In the genomic region with DNA sequence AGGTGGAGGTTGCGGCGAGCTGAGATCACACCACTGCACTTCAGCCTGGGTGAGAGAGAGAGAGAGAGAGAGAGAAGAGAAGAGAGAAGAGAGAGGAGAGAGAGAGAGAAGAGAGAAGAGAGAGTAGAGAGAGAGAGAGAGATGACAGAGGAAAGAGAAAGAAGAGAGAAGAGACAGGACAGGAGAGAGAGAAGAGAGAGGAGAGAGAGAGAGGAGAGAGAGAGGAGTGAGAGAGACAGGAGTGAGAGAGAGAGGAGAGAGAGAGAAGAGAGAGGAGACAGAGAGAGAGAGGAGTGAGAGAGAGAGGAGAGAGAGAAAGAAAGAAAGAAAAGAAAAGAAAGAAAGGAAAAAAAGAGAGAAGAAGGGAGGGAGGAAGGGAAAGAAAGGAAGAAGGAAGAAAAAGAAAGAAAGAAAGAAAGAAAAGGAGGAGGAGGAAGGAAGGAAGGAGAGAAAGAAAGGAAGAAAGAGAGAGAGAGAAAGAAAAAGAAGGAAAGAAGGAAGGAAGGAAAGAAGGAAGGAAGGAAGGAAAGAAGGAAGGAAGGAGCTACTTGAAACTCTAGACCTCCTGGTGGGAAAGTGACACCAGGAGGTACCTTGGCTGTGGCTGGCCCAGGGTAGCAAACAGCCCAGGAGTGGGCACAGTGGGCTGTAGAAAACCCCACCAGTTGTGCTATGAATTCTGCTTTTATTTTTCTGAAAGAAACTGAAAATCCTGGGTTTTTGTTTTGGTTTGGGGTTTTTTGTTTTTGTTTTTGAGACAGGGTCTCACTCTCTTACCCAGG, we compare ENCODE assay signal across 1 cellular context.
TF ChIP-seq lines count a peak whose summit lies in the region.

No MANE protein-coding gene starts in this region.

TF ChIP-seq in HEK293, 187 proteins besides CTCF, POLR2A, EP300 and RAD21 (continued from another document):
- TF ChIP-seq ZNF513 (tag by site-specific recombination; IDR thresholded peaks at IDR 0.05) (no peak), ZNF623 (tag by site-specific recombination; IDR thresholded peaks at IDR 0.05) (no peak), SP7 (tag by site-specific recombination; IDR thresholded peaks at IDR 0.05) (no peak), PRDM4 (tag by site-specific recombination; IDR thresholded peaks at IDR 0.05) (0 out of 2 replicates have a peak, but pooled peaks have one; percentile 18), ZNF335 (tag by site-specific recombination; conservative IDR thresholded peaks at IDR 0.05) (no peak), SALL2 (tag by site-specific recombination; IDR thresholded peaks at IDR 0.05; ENCODE audit: borderline replicate concordance) (no peak), GFI1B (tag by site-specific recombination; IDR thresholded peaks at IDR 0.05) (no peak), ZBTB17 (tag by site-specific recombination; IDR thresholded peaks at IDR 0.05) (no peak), ZNF426 (tag by site-specific recombination; IDR thresholded peaks at IDR 0.05) (no peak), ZNF366 (tag by site-specific recombination; conservative IDR thresholded peaks at IDR 0.05) (peak; percentile 95), YY1 (tag by site-specific recombination; IDR thresholded peaks at IDR 0.05) (no peak), ZSCAN30 (tag by site-specific recombination; IDR thresholded peaks at IDR 0.05) (no peak), GLI2 (tag by site-specific recombination; IDR thresholded peaks at IDR 0.05; ENCODE audit: borderline replicate concordance, low read depth) (no peak), ZNF433 (tag by site-specific recombination; IDR thresholded peaks at IDR 0.05; ENCODE audit: low read depth) (no peak), ZNF132 (tag by site-specific recombination; IDR thresholded peaks at IDR 0.05; ENCODE audit: borderline replicate concordance) (no peak), PRDM1 (tag by site-specific recombination; IDR thresholded peaks at IDR 0.05) (peak; percentile 85), ZNF600 (tag by site-specific recombination; IDR thresholded peaks at IDR 0.05) (no peak), ZNF585B (tag by site-specific recombination; IDR thresholded peaks at IDR 0.05) (no peak), ZNF791 (tag by site-specific recombination; IDR thresholded peaks at IDR 0.05) (no peak), ZNF10 (tag by site-specific recombination; IDR thresholded peaks at IDR 0.05) (no peak), ZFP41 (tag by site-specific recombination; IDR thresholded peaks at IDR 0.05; ENCODE audit: borderline replicate concordance) (no peak)
- TF ChIP-seq, protein P1, sequence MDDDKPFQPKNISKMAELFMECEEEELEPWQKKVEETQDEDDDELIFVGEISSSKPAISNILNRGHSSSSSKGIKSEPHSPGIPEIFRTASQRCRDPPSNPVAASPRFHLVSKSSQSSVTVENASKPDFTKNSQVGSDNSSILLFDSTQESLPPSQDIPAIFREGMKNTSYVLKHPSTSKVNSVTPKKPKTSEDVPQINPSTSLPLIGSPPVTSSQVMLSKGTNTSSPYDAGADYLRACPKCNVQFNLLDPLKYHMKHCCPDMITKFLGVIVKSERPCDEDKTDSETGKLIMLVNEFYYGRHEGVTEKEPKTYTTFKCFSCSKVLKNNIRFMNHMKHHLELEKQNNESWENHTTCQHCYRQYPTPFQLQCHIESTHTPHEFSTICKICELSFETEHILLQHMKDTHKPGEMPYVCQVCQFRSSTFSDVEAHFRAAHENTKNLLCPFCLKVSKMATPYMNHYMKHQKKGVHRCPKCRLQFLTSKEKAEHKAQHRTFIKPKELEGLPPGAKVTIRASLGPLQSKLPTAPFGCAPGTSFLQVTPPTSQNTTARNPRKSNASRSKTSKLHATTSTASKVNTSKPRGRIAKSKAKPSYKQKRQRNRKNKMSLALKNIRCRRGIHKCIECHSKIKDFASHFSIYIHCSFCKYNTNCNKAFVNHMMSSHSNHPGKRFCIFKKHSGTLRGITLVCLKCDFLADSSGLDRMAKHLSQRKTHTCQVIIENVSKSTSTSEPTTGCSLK (tag by site-specific recombination; IDR thresholded peaks at IDR 0.05): no peak
- TF ChIP-seq, protein P2, sequence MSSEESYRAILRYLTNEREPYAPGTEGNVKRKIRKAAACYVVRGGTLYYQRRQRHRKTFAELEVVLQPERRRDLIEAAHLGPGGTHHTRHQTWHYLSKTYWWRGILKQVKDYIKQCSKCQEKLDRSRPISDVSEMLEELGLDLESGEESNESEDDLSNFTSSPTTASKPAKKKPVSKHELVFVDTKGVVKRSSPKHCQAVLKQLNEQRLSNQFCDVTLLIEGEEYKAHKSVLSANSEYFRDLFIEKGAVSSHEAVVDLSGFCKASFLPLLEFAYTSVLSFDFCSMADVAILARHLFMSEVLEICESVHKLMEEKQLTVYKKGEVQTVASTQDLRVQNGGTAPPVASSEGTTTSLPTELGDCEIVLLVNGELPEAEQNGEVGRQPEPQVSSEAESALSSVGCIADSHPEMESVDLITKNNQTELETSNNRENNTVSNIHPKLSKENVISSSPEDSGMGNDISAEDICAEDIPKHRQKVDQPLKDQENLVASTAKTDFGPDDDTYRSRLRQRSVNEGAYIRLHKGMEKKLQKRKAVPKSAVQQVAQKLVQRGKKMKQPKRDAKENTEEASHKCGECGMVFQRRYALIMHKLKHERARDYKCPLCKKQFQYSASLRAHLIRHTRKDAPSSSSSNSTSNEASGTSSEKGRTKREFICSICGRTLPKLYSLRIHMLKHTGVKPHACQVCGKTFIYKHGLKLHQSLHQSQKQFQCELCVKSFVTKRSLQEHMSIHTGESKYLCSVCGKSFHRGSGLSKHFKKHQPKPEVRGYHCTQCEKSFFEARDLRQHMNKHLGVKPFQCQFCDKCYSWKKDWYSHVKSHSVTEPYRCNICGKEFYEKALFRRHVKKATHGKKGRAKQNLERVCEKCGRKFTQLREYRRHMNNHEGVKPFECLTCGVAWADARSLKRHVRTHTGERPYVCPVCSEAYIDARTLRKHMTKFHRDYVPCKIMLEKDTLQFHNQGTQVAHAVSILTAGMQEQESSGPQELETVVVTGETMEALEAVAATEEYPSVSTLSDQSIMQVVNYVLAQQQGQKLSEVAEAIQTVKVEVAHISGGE (tag by site-specific recombination; conservative IDR thresholded peaks at IDR 0.05; ENCODE audit: low read depth): no peak
- TF ChIP-seq, protein P3, sequence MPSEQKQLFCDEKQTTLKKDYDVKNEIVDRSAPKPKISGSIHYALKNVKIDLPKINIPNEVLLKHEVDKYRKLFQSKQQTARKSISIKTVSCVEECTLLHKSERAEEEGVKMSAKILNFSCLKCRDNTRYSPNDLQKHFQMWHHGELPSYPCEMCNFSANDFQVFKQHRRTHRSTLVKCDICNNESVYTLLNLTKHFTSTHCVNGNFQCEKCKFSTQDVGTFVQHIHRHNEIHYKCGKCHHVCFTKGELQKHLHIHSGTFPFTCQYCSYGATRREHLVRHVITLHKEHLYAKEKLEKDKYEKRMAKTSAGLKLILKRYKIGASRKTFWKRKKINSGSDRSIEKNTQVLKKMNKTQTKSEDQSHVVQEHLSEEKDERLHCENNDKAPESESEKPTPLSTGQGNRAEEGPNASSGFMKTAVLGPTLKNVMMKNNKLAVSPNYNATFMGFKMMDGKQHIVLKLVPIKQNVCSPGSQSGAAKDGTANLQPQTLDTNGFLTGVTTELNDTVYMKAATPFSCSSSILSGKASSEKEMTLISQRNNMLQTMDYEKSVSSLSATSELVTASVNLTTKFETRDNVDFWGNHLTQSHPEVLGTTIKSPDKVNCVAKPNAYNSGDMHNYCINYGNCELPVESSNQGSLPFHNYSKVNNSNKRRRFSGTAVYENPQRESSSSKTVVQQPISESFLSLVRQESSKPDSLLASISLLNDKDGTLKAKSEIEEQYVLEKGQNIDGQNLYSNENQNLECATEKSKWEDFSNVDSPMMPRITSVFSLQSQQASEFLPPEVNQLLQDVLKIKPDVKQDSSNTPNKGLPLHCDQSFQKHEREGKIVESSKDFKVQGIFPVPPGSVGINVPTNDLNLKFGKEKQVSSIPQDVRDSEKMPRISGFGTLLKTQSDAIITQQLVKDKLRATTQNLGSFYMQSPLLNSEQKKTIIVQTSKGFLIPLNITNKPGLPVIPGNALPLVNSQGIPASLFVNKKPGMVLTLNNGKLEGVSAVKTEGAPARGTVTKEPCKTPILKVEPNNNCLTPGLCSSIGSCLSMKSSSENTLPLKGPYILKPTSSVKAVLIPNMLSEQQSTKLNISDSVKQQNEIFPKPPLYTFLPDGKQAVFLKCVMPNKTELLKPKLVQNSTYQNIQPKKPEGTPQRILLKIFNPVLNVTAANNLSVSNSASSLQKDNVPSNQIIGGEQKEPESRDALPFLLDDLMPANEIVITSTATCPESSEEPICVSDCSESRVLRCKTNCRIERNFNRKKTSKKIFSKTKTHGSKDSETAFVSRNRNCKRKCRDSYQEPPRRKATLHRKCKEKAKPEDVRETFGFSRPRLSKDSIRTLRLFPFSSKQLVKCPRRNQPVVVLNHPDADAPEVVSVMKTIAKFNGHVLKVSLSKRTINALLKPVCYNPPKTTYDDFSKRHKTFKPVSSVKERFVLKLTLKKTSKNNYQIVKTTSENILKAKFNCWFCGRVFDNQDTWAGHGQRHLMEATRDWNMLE (tag by site-specific recombination; conservative IDR thresholded peaks at IDR 0.05; ENCODE audit: low read depth): no peak
- TF ChIP-seq, protein P4, sequence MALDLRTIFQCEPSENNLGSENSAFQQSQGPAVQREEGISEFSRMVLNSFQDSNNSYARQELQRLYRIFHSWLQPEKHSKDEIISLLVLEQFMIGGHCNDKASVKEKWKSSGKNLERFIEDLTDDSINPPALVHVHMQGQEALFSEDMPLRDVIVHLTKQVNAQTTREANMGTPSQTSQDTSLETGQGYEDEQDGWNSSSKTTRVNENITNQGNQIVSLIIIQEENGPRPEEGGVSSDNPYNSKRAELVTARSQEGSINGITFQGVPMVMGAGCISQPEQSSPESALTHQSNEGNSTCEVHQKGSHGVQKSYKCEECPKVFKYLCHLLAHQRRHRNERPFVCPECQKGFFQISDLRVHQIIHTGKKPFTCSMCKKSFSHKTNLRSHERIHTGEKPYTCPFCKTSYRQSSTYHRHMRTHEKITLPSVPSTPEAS (tag by site-specific recombination; IDR thresholded peaks at IDR 0.05): no peak
